ENCODE assay signal across 30 cellular contexts in genomic region chr2:28547906-28548600, GRCh38. TPM values are rescaled to one million over a fixed set of nuclear protein-coding genes. Genes with fewer than 3 reads are reported as not detected.
A peak's percentile ranks its signal among the peaks of the same experiment; 100 is the strongest.
DNase-seq lines count a peak whose midpoint lies in the region; ATAC-seq and TF ChIP-seq lines count a peak whose summit lies in the region.
"Had no signal": no experiment of that assay in that cellular context is flagged by ENCODE, and none has a peak within 500 bp of the region (broad histone marks: within the 10 kb centered on the region; RNA-seq: fewer than 3 reads in every experiment).

No MANE protein-coding gene starts in this region.

- H3K27me3 Mint-ChIP-seq in activated CD8-positive, alpha-beta memory T cell treated with anti-CD3 and anti-CD28 coated beads, Interleukin-2, amount 10 ng/mL, durations not matched to agents 7 days and 5 days: no peaks in the 10 kb centered on the region
- H3K27me3 Mint-ChIP-seq in CD8-positive, alpha-beta T cell (ENCODE audit: low read depth): no peaks in the 10 kb centered on the region
- no peaks in the 10 kb centered on the region for H3K27me3 Mint-ChIP-seq in activated CD8-positive, alpha-beta T cell treated with anti-CD3 and anti-CD28 coated beads for 36 hours
- H3K27me3 Mint-ChIP-seq in natural killer cell (ENCODE audit: low read depth in 2 of 2): no peaks in the 10 kb centered on the region
- H3K27me3 Mint-ChIP-seq: activated naive CD4-positive, alpha-beta T cell treated with anti-CD3 and anti-CD28 coated beads, Interleukin-2, amount 50 U/mL, for 24 hours had no signal

- peak; percentile 31 for ATAC-seq in activated CD8-positive, alpha-beta memory T cell treated with anti-CD3 and anti-CD28 coated beads, Interleukin-2, amount 10 ng/mL, durations not matched to agents 7 days and 5 days
- peak; percentile 59 for ATAC-seq in CD8-positive, alpha-beta T cell
- ATAC-seq in activated CD8-positive, alpha-beta T cell treated with anti-CD3 and anti-CD28 coated beads for 36 hours: peak; percentile 27
- peak; percentile 73 to 84 (median 81) for ATAC-seq in natural killer cell
- ATAC-seq in HG03135 (IDR thresholded peaks at IDR 0.05; ENCODE audit: unreplicated experiment): no peak
- ATAC-seq: WTC11 had no signal

- TF ChIP-seq CTCF in CD8-positive, alpha-beta T cell (IDR thresholded peaks at IDR 0.05): no peak
- TF ChIP-seq CTCF in activated CD8-positive, alpha-beta T cell treated with anti-CD3 and anti-CD28 coated beads for 36 hours (IDR thresholded peaks at IDR 0.05): no peak
- no peak for TF ChIP-seq CTCF in natural killer cell (IDR thresholded peaks at IDR 0.05)

- H3K4me3 Mint-ChIP-seq in activated CD8-positive, alpha-beta memory T cell treated with anti-CD3 and anti-CD28 coated beads, Interleukin-2, amount 10 ng/mL, durations not matched to agents 7 days and 5 days: no peak overlapping the region
- no peak overlapping the region for H3K4me3 Mint-ChIP-seq in CD8-positive, alpha-beta T cell
- H3K4me3 Mint-ChIP-seq in activated CD8-positive, alpha-beta T cell treated with anti-CD3 and anti-CD28 coated beads for 36 hours: no peak overlapping the region
- H3K4me3 Mint-ChIP-seq in natural killer cell: peak overlapping the region; percentile 54
- H3K4me3 Mint-ChIP-seq: activated naive CD4-positive, alpha-beta T cell treated with anti-CD3 and anti-CD28 coated beads, Interleukin-2, amount 50 U/mL, for 24 hours; activated T-helper 1 cell treated with anti-CD3 and anti-CD28 coated beads, Interleukin-12 subunit alpha, Interleukin-12 subunit beta, Interleukin-2, Interleukin-4 antibody, amounts not matched to agents 30 ng/mL and 10 ng/mL and 1 ng/mL, durations not matched to agents 14 hours and 24 hours and 36 hours; B cell; WTC11 had no signal

- H3K36me3 Mint-ChIP-seq in activated CD8-positive, alpha-beta memory T cell treated with anti-CD3 and anti-CD28 coated beads, Interleukin-2, amount 10 ng/mL, durations not matched to agents 7 days and 5 days: no peaks in the 10 kb centered on the region
- no peaks in the 10 kb centered on the region for H3K36me3 Mint-ChIP-seq in CD8-positive, alpha-beta T cell
- no peaks in the 10 kb centered on the region for H3K36me3 Mint-ChIP-seq in activated CD8-positive, alpha-beta T cell treated with anti-CD3 and anti-CD28 coated beads for 36 hours (ENCODE audit: low read depth)
- H3K36me3 Mint-ChIP-seq in natural killer cell: no peaks in the 10 kb centered on the region
- H3K36me3 Mint-ChIP-seq: activated naive CD4-positive, alpha-beta T cell treated with anti-CD3 and anti-CD28 coated beads, Interleukin-2, amount 50 U/mL, for 24 hours; WTC11 had no signal

- H3K4me3 ChIP-seq in CD8-positive, alpha-beta T cell (ENCODE audit: low read depth, low read length): no peak overlapping the region
- H3K4me3 ChIP-seq: coronary artery, HAP-1, lung, ovary had no signal

- CTCF ChIA-PET in activated CD8-positive, alpha-beta memory T cell treated with anti-CD3 and anti-CD28 coated beads, Interleukin-2, amount 10 ng/mL, durations not matched to agents 7 days and 5 days (lab: Charles Lee): interaction anchor here (1.0 to 2.4 kb wide), 6 partner anchors 10 to 780 kb away, joined by 3 to 17 read pairs (median 5); no protein-coding TSS in a partner anchor
- CTCF ChIA-PET in CD8-positive, alpha-beta T cell (lab: Charles Lee): interaction anchor here (0.5 to 1.8 kb wide), 4 partner anchors 13 to 932 kb away, joined by 3 to 11 read pairs (median 6); no protein-coding TSS in a partner anchor
- CTCF ChIA-PET in activated CD8-positive, alpha-beta T cell treated with anti-CD3 and anti-CD28 coated beads for 36 hours (lab: Charles Lee): interaction anchor here (1.4 to 1.8 kb wide), 2 partner anchors 19 to 46 kb away, joined by 6 to 8 read pairs; no protein-coding TSS in a partner anchor

- intact Hi-C loops in CD8-positive, alpha-beta T cell (cut with DNase I, micrococcal nuclease): no loop called here
- intact Hi-C loops in activated CD8-positive, alpha-beta T cell treated with anti-CD3 and anti-CD28 coated beads for 36 hours (cut with micrococcal nuclease): no loop called here
- intact Hi-C loops in natural killer cell (cut with micrococcal nuclease): loop anchor here (5.0 kb wide), 1 partner anchor 141 kb away; no protein-coding TSS in a partner anchor

- H3K9me3 ChIP-seq in CD8-positive, alpha-beta T cell (ENCODE audit: low read length): no peaks in the 10 kb centered on the region
- H3K9me3 ChIP-seq: HAP-1, ovary had no signal

- peak; percentile 76 for DNase-seq in activated CD8-positive, alpha-beta memory T cell treated with anti-CD3 and anti-CD28 coated beads, Interleukin-2, amount 10 ng/mL, durations not matched to agents 7 days and 5 days
- DNase-seq in activated CD8-positive, alpha-beta memory T cell treated with anti-CD3 and anti-CD28 coated beads, Interleukin-2, amount 50 U/mL, for 48 hours: no peak
- DNase-seq in CD8-positive, alpha-beta T cell: peak in 3 of 7 experiments; percentile 8 to 41 (median 24)
- peak; percentile 62 for DNase-seq in activated CD8-positive, alpha-beta T cell treated with anti-CD3 and anti-CD28 coated beads for 36 hours
- DNase-seq in natural killer cell (peak; percentile 36), SKM-1 treated with dmso at 0.1 percent for 144 hours (lab: John Stamatoyannopoulos, UW; ENCODE audit: unreplicated experiment) (no peak), NCI-H446 treated with DMSO at 0.1 percent for 48 hours (lab: John Stamatoyannopoulos, UW) (no peak)
- DNase-seq: anterior cingulate cortex; COR-L47; effector memory CD4-positive, alpha-beta T cell; erythroblast; head of caudate nucleus; kidney glomerular epithelial cell; NCI-H1092 treated with DMSO at 0.1 percent for 48 hours; NCI-H1930; NCI-H526; ovary; retina; Right ventricle myocardium superior; stimulated activated CD4-positive, alpha-beta T cell treated with anti-CD3 and anti-CD28 coated beads, Interleukin-12 subunit alpha, Interleukin-12 subunit beta, amount 100 ng/mL, for 4 hours; T-helper 9 cell had no signal

- peaks cover 20% of the 10 kb centered on the region for H3K4me1 ChIP-seq in CD8-positive, alpha-beta T cell (ENCODE audit: insufficient read depth, low read length)
- H3K4me1 ChIP-seq: HAP-1 had no signal

- H3K27ac Mint-ChIP-seq in activated CD8-positive, alpha-beta memory T cell treated with anti-CD3 and anti-CD28 coated beads, Interleukin-2, amount 10 ng/mL, durations not matched to agents 7 days and 5 days: peak overlapping the region; percentile 75
- H3K27ac Mint-ChIP-seq in CD8-positive, alpha-beta T cell: no peak overlapping the region
- H3K27ac Mint-ChIP-seq in activated CD8-positive, alpha-beta T cell treated with anti-CD3 and anti-CD28 coated beads for 36 hours: peak overlapping the region; percentile 34
- peak overlapping the region; percentile 75 to 77 for H3K27ac Mint-ChIP-seq in natural killer cell
- H3K27ac Mint-ChIP-seq: activated naive CD4-positive, alpha-beta T cell treated with anti-CD3 and anti-CD28 coated beads, Interleukin-2, amount 50 U/mL, for 24 hours; activated T-helper 1 cell treated with anti-CD3 and anti-CD28 coated beads, Interleukin-12 subunit alpha, Interleukin-12 subunit beta, Interleukin-2, Interleukin-4 antibody, amounts not matched to agents 30 ng/mL and 10 ng/mL and 1 ng/mL, durations not matched to agents 14 hours and 24 hours and 36 hours; B cell; WTC11 had no signal

- no peak overlapping the region for H3K27ac ChIP-seq in CD8-positive, alpha-beta T cell (ENCODE audit: low read depth, low read length)
- H3K27ac ChIP-seq: coronary artery, ovary had no signal

- no peaks in the 10 kb centered on the region for H3K27me3 ChIP-seq in CD8-positive, alpha-beta T cell (ENCODE audit: insufficient read depth, low read length)
- H3K27me3 ChIP-seq: ovary had no signal

- no peaks in the 10 kb centered on the region for H3K9me3 Mint-ChIP-seq in activated CD8-positive, alpha-beta memory T cell treated with anti-CD3 and anti-CD28 coated beads, Interleukin-2, amount 10 ng/mL, durations not matched to agents 7 days and 5 days (ENCODE audit: low read depth)
- no peaks in the 10 kb centered on the region for H3K9me3 Mint-ChIP-seq in CD8-positive, alpha-beta T cell
- no peaks in the 10 kb centered on the region for H3K9me3 Mint-ChIP-seq in activated CD8-positive, alpha-beta T cell treated with anti-CD3 and anti-CD28 coated beads for 36 hours
- H3K9me3 Mint-ChIP-seq in natural killer cell: no peaks in the 10 kb centered on the region
- H3K9me3 Mint-ChIP-seq: activated naive CD4-positive, alpha-beta T cell treated with anti-CD3 and anti-CD28 coated beads, Interleukin-2, amount 50 U/mL, for 24 hours; activated T-helper 1 cell treated with anti-CD3 and anti-CD28 coated beads, Interleukin-12 subunit alpha, Interleukin-12 subunit beta, Interleukin-2, Interleukin-4 antibody, amounts not matched to agents 30 ng/mL and 10 ng/mL and 1 ng/mL, durations not matched to agents 14 hours and 24 hours and 36 hours; WTC11 had no signal

- peaks cover 66% of the 10 kb centered on the region for H3K4me1 Mint-ChIP-seq in activated CD8-positive, alpha-beta memory T cell treated with anti-CD3 and anti-CD28 coated beads, Interleukin-2, amount 10 ng/mL, durations not matched to agents 7 days and 5 days
- peaks cover 24% of the 10 kb centered on the region for H3K4me1 Mint-ChIP-seq in CD8-positive, alpha-beta T cell (ENCODE audit: low read depth)
- H3K4me1 Mint-ChIP-seq in activated CD8-positive, alpha-beta T cell treated with anti-CD3 and anti-CD28 coated beads for 36 hours (ENCODE audit: low read depth): peaks cover 35% of the 10 kb centered on the region
- peaks cover 43 to 47% of the 10 kb centered on the region in 2 donors for H3K4me1 Mint-ChIP-seq in natural killer cell
- H3K4me1 Mint-ChIP-seq: B cell, WTC11 had no signal

- no peaks in the 10 kb centered on the region for H3K36me3 ChIP-seq in CD8-positive, alpha-beta T cell (ENCODE audit: insufficient read depth, low read length)
- H3K36me3 ChIP-seq: HAP-1, ovary had no signal

- POLR2A ChIA-PET in CD8-positive, alpha-beta T cell (lab: Charles Lee): interaction anchor here (0.6 kb wide), 1 partner anchor 18 kb away, joined by 3 read pairs; no protein-coding TSS in a partner anchor
- POLR2A ChIA-PET in activated CD8-positive, alpha-beta T cell treated with anti-CD3 and anti-CD28 coated beads for 36 hours (lab: Charles Lee): no interaction called here

RNA-seq across cellular contexts. Expression of gene PLB1, which starts 52.2 kb away (rescaled TPM):
- 1 to 10 TPM in 1 of 2 experiments, under 1 TPM in 1; 0.67 to 1.2 TPM for total RNA-seq in activated CD8-positive, alpha-beta memory T cell treated with anti-CD3 and anti-CD28 coated beads, Interleukin-2, amount 10 ng/mL, durations not matched to agents 7 days and 5 days
- total RNA-seq in CD8-positive, alpha-beta T cell: under 1 TPM; 0.83 to 0.90 TPM
- under 1 TPM; 0.25 to 0.50 TPM for total RNA-seq in activated CD8-positive, alpha-beta T cell treated with anti-CD3 and anti-CD28 coated beads for 36 hours
- total RNA-seq in natural killer cell: 1 to 10 TPM; 1.7 to 2.6 (median 1.9) TPM
- total RNA-seq: HT-29 had no signal

Comparison
In these comparisons a context has a peak if more than half of its experiments do, and no peak if none do; other contexts are left out.
1. DNase-seq: peak in activated CD8-positive, alpha-beta memory T cell treated with anti-CD3 and anti-CD28 coated beads, Interleukin-2, amount 10 ng/mL, durations not matched to agents 7 days and 5 days (single experiment), activated CD8-positive, alpha-beta T cell treated with anti-CD3 and anti-CD28 coated beads for 36 hours (single experiment) and natural killer cell (single experiment); none in activated CD8-positive, alpha-beta memory T cell treated with anti-CD3 and anti-CD28 coated beads, Interleukin-2, amount 50 U/mL, for 48 hours (single experiment), SKM-1 treated with dmso at 0.1 percent for 144 hours (single experiment) and NCI-H446 treated with DMSO at 0.1 percent for 48 hours (single experiment).